In the genomic region with DNA sequence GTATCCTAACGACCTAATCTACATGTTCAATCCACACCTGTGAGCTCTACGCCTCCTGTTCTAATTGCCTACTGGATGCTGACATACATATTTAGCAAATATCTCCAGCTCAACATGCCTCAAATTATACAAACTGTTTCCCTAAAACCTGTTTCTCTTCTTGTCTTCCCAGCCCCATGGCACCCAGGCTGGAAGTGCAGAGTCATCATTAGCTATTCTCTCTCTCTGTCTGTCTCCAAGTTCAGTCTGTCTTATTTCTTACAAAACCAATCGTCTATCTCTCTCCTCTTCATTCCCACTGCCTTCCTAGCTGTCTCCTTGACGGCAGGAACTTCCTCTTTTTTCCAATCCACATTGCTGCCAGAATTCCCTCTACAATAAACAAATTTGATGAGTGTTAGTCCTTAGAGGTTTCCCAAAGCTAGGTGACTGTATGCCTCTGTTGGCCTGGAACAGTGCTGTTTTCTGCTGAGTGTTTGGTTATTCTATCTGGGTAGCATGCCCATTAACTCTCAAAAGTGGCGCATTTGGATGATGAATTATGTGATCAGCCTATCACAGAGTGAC, we compare ENCODE assay signal across 21 cellular contexts.
"Had no signal": no experiment of that assay in that cellular context is flagged by ENCODE, and none has a peak within 500 bp of the region (broad histone marks: within the 10 kb centered on the region; RNA-seq: fewer than 3 reads in every experiment).

No MANE protein-coding gene starts in this region.

- H3K9me3 Mint-ChIP-seq: natural killer cell; stimulated activated naive B cell treated with anti-CD40 and anti-IgM and Interleukin-4, amounts not matched to agents 10 μg/mL and 1 μg/mL and 100 μg/mL, for 72 hours; stimulated activated naive CD8-positive, alpha-beta T cell treated with anti-CD3 and anti-CD28 coated beads, Interleukin-15, amount 100 ng/mL, for 72 hours had no signal

- H3K27ac Mint-ChIP-seq: natural killer cell; stimulated activated naive B cell treated with anti-CD40 and anti-IgM and Interleukin-4, amounts not matched to agents 10 μg/mL and 1 μg/mL and 100 μg/mL, for 72 hours; stimulated activated naive CD8-positive, alpha-beta T cell treated with anti-CD3 and anti-CD28 coated beads, Interleukin-15, amount 100 ng/mL, for 72 hours had no signal

- H3K27me3 ChIP-seq: colonic mucosa, esophagus muscularis mucosa, gastrocnemius medialis, heart right ventricle, sigmoid colon had no signal

- H3K4me3 ChIP-seq: colonic mucosa, esophagus muscularis mucosa, gastrocnemius medialis, heart right ventricle, psoas muscle, sigmoid colon, skin epidermis, thoracic aorta had no signal

- H3K4me1 Mint-ChIP-seq: natural killer cell; stimulated activated naive CD8-positive, alpha-beta T cell treated with anti-CD3 and anti-CD28 coated beads, Interleukin-15, amount 100 ng/mL, for 72 hours had no signal

- H3K4me1 ChIP-seq: colonic mucosa, gastrocnemius medialis, psoas muscle, sigmoid colon had no signal

- H3K36me3 ChIP-seq: colonic mucosa, esophagus muscularis mucosa, gastrocnemius medialis, heart right ventricle, sigmoid colon, thoracic aorta had no signal

- H3K9me3 ChIP-seq: colonic mucosa, esophagus muscularis mucosa, gastrocnemius medialis, heart right ventricle, psoas muscle, sigmoid colon, thoracic aorta had no signal

- H3K36me3 Mint-ChIP-seq: natural killer cell had no signal

- H3K27ac ChIP-seq: colonic mucosa, esophagus muscularis mucosa, gastrocnemius medialis, heart right ventricle, psoas muscle, sigmoid colon, thoracic aorta had no signal

- ATAC-seq: gastrocnemius medialis; heart right ventricle; natural killer cell; psoas muscle; stimulated activated naive B cell treated with anti-CD40 and anti-IgM and Interleukin-4, amounts not matched to agents 10 μg/mL and 1 μg/mL and 100 μg/mL, for 72 hours; stimulated activated naive CD8-positive, alpha-beta T cell treated with anti-CD3 and anti-CD28 coated beads, Interleukin-15, amount 100 ng/mL, for 72 hours had no signal

- H3K27me3 Mint-ChIP-seq: stimulated activated naive B cell treated with anti-CD40 and anti-IgM and Interleukin-4, amounts not matched to agents 10 μg/mL and 1 μg/mL and 100 μg/mL, for 72 hours had no signal

- DNase-seq: colonic mucosa; effector CD8-positive, alpha-beta T cell; gastrocnemius medialis; heart right ventricle; hypothalamus; kidney glomerular epithelial cell; mammary epithelial cell; natural killer cell; psoas muscle; retina; sigmoid colon; stimulated activated CD4-positive, alpha-beta T cell treated with anti-CD3 and anti-CD28 coated beads, Interleukin-2, amount 100 ng/mL, for 24 hours; stimulated activated CD4-positive, alpha-beta T cell treated with anti-CD3 and anti-CD28 coated beads, Interleukin-4, amount 100 ng/mL, for 4 hours; stimulated activated naive B cell treated with anti-CD40 and anti-IgM and Interleukin-4, amounts not matched to agents 10 μg/mL and 1 μg/mL and 100 μg/mL, for 72 hours; stimulated activated naive CD8-positive, alpha-beta T cell treated with anti-CD3 and anti-CD28 coated beads, Interleukin-15, amount 100 ng/mL, for 72 hours; trophoblast cell had no signal

- H3K4me3 Mint-ChIP-seq: natural killer cell; stimulated activated naive B cell treated with anti-CD40 and anti-IgM and Interleukin-4, amounts not matched to agents 10 μg/mL and 1 μg/mL and 100 μg/mL, for 72 hours; stimulated activated naive CD8-positive, alpha-beta T cell treated with anti-CD3 and anti-CD28 coated beads, Interleukin-15, amount 100 ng/mL, for 72 hours had no signal

- FAIRE-seq: endometrium, islet of Langerhans had no signal
